Comparison of ENCODE assay signal across 1 cellular context in genomic region chr7:20214787-20215669, GRCh38.
TF ChIP-seq lines count a peak whose summit lies in the region.

No MANE protein-coding gene starts in this region.

TF ChIP-seq in K562, 482 proteins besides CTCF, POLR2A, EP300 and RAD21 (continued from another document and continues in another):
- TF ChIP-seq ZNF398 (CRISPR knock-in tag; IDR thresholded peaks at IDR 0.05) (no peak), HDAC6 (IDR thresholded peaks at IDR 0.05; ENCODE audit: low read depth, low read length) (no peak), TAL1 (IDR thresholded peaks at IDR 0.05) (no peak), U2AF1 (optimal IDR thresholded peaks at IDR 0.05; ENCODE audit: low read depth, low read length) (no peak), ZNF263 (CRISPR knock-in tag; IDR thresholded peaks at IDR 0.05; ENCODE audit: borderline replicate concordance) (no peak), RHOXF2B (CRISPR knock-in tag; conservative IDR thresholded peaks at IDR 0.05) (no peak), NRF1 (conservative IDR thresholded peaks at IDR 0.05 in 1 of 2, IDR thresholded peaks at IDR 0.05 in 1 of 2) (no peak), IRF1 (CRISPR knock-in tag; IDR thresholded peaks at IDR 0.05; ENCODE audit: borderline replicate concordance) (no peak), SIN3B (IDR thresholded peaks at IDR 0.05; ENCODE audit: low read depth) (no peak), E2F8 (IDR thresholded peaks at IDR 0.05; ENCODE audit: low read depth, partially characterized antibody) (no peak), E2F3 (CRISPR knock-in tag; IDR thresholded peaks at IDR 0.05) (no peak), HDAC3 (IDR thresholded peaks at IDR 0.05; ENCODE audit: borderline replicate concordance, partially characterized antibody) (peak; percentile 25), FOXA3 (CRISPR knock-in tag; conservative IDR thresholded peaks at IDR 0.05 in 1 of 2, IDR thresholded peaks at IDR 0.05 in 1 of 2) (no peak), HOMEZ (CRISPR knock-in tag; IDR thresholded peaks at IDR 0.05) (no peak), MLX (CRISPR knock-in tag; conservative IDR thresholded peaks at IDR 0.05) (no peak), PTRF (tag; IDR thresholded peaks at IDR 0.05) (no peak), AFF1 (IDR thresholded peaks at IDR 0.05; ENCODE audit: low read depth in 1 of 2, partially characterized antibody in 2 of 2) (no peak), ZNF280A (IDR thresholded peaks at IDR 0.05; ENCODE audit: low read depth, partially characterized antibody) (no peak), TBP (optimal IDR thresholded peaks at IDR 0.05; ENCODE audit: low read depth, low read length) (no peak), NONO (IDR thresholded peaks at IDR 0.05; ENCODE audit: low read depth in 2 of 2, low read length in 1 of 2) (no peak)
- TF ChIP-seq, protein P1, sequence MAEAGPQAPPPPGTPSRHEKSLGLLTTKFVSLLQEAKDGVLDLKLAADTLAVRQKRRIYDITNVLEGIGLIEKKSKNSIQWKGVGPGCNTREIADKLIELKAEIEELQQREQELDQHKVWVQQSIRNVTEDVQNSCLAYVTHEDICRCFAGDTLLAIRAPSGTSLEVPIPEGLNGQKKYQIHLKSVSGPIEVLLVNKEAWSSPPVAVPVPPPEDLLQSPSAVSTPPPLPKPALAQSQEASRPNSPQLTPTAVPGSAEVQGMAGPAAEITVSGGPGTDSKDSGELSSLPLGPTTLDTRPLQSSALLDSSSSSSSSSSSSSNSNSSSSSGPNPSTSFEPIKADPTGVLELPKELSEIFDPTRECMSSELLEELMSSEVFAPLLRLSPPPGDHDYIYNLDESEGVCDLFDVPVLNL (CRISPR knock-in tag; IDR thresholded peaks at IDR 0.05; ENCODE audit: low read depth), result no peak
- TF ChIP-seq, protein P2, sequence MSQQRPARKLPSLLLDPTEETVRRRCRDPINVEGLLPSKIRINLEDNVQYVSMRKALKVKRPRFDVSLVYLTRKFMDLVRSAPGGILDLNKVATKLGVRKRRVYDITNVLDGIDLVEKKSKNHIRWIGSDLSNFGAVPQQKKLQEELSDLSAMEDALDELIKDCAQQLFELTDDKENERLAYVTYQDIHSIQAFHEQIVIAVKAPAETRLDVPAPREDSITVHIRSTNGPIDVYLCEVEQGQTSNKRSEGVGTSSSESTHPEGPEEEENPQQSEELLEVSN (IDR thresholded peaks at IDR 0.05; ENCODE audit: borderline replicate concordance in 1 of 2, extremely low read depth in 1 of 2, insufficient read depth in 1 of 2, insufficient read length in 1 of 2, low read depth in 1 of 2, low read length in 1 of 2, poor library complexity in 1 of 2, severe bottlenecking in 1 of 2), result no peak
- TF ChIP-seq, protein P3, sequence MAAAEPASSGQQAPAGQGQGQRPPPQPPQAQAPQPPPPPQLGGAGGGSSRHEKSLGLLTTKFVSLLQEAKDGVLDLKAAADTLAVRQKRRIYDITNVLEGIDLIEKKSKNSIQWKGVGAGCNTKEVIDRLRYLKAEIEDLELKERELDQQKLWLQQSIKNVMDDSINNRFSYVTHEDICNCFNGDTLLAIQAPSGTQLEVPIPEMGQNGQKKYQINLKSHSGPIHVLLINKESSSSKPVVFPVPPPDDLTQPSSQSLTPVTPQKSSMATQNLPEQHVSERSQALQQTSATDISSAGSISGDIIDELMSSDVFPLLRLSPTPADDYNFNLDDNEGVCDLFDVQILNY (CRISPR knock-in tag; IDR thresholded peaks at IDR 0.05), result no peak
- TF ChIP-seq, protein P4, sequence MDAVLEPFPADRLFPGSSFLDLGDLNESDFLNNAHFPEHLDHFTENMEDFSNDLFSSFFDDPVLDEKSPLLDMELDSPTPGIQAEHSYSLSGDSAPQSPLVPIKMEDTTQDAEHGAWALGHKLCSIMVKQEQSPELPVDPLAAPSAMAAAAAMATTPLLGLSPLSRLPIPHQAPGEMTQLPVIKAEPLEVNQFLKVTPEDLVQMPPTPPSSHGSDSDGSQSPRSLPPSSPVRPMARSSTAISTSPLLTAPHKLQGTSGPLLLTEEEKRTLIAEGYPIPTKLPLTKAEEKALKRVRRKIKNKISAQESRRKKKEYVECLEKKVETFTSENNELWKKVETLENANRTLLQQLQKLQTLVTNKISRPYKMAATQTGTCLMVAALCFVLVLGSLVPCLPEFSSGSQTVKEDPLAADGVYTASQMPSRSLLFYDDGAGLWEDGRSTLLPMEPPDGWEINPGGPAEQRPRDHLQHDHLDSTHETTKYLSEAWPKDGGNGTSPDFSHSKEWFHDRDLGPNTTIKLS (IDR thresholded peaks at IDR 0.05; ENCODE audit: borderline replicate concordance, low read depth), result no peak
- TF ChIP-seq, protein P5, sequence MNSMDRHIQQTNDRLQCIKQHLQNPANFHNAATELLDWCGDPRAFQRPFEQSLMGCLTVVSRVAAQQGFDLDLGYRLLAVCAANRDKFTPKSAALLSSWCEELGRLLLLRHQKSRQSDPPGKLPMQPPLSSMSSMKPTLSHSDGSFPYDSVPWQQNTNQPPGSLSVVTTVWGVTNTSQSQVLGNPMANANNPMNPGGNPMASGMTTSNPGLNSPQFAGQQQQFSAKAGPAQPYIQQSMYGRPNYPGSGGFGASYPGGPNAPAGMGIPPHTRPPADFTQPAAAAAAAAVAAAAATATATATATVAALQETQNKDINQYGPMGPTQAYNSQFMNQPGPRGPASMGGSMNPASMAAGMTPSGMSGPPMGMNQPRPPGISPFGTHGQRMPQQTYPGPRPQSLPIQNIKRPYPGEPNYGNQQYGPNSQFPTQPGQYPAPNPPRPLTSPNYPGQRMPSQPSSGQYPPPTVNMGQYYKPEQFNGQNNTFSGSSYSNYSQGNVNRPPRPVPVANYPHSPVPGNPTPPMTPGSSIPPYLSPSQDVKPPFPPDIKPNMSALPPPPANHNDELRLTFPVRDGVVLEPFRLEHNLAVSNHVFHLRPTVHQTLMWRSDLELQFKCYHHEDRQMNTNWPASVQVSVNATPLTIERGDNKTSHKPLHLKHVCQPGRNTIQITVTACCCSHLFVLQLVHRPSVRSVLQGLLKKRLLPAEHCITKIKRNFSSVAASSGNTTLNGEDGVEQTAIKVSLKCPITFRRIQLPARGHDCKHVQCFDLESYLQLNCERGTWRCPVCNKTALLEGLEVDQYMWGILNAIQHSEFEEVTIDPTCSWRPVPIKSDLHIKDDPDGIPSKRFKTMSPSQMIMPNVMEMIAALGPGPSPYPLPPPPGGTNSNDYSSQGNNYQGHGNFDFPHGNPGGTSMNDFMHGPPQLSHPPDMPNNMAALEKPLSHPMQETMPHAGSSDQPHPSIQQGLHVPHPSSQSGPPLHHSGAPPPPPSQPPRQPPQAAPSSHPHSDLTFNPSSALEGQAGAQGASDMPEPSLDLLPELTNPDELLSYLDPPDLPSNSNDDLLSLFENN (IDR thresholded peaks at IDR 0.05; ENCODE audit: low read depth in 2 of 2, low read length in 2 of 2), result no peak
